32 cellular contexts compared by ENCODE assay signal in genomic region chr12:50988051-50988450, GRCh38. TPM values are rescaled to one million over a fixed set of nuclear protein-coding genes. Genes with fewer than 3 reads are reported as not detected.
DNase-seq lines count a peak whose midpoint lies in the region; ATAC-seq, FAIRE-seq and TF ChIP-seq lines count a peak whose summit lies in the region.
"Had no signal": no experiment of that assay in that cellular context is flagged by ENCODE, and none has a peak within 500 bp of the region (broad histone marks: within the 10 kb centered on the region; RNA-seq: fewer than 3 reads in every experiment).

No MANE protein-coding gene starts in this region.

- no peak overlapping the region for H4K91ac ChIP-seq in mesenchymal stem cell (ENCODE audit: low read length)

- TF ChIP-seq CTCF in AG10803 (conservative IDR thresholded peaks at IDR 0.05; ENCODE audit: low read length), result no peak
- no peak for TF ChIP-seq CTCF in astrocyte (IDR thresholded peaks at IDR 0.05; ENCODE audit: insufficient read depth, low read depth, low read length)

- ATAC-seq in HG03565 (IDR thresholded peaks at IDR 0.05; ENCODE audit: unreplicated experiment), result no peak
- ATAC-seq in HG03442 (IDR thresholded peaks at IDR 0.05; ENCODE audit: unreplicated experiment), result no peak
- no peak for ATAC-seq in GM21447 (IDR thresholded peaks at IDR 0.05; ENCODE audit: unreplicated experiment)
- ATAC-seq: activated CD4-positive, alpha-beta T cell treated with anti-CD3 and anti-CD28 coated beads for 36 hours; gastroesophageal sphincter; GM12878 had no signal

- no peak overlapping the region for H3K27ac Mint-ChIP-seq in astrocyte (ENCODE audit: unreplicated experiment)

- H2BK12ac ChIP-seq in mesenchymal stem cell (ENCODE audit: low read length in 2 of 2), result no peak overlapping the region

- no peak overlapping the region for H4K8ac ChIP-seq in mesenchymal stem cell (ENCODE audit: low read length)

- H3K18ac ChIP-seq in mesenchymal stem cell (ENCODE audit: low read depth in 1 of 2, low read length in 2 of 2), result no peak overlapping the region

- H3K14ac ChIP-seq in mesenchymal stem cell (ENCODE audit: low read length in 2 of 2), result no peak overlapping the region

- H2AFZ ChIP-seq in astrocyte (ENCODE audit: low read depth, low read length), result no peak overlapping the region
- no peak overlapping the region for H2AFZ ChIP-seq in mesenchymal stem cell (ENCODE audit: low read depth, low read length)

- H3K4me1 Mint-ChIP-seq in astrocyte (ENCODE audit: low read depth, unreplicated experiment), result peaks cover 24% of the 10 kb centered on the region

- H3K4me3 ChIP-seq in AG10803 (ENCODE audit: low read length) (no peak overlapping the region), astrocyte (ENCODE audit: insufficient read depth, low read depth, low read length) (no peak overlapping the region), mesenchymal stem cell (ENCODE audit: insufficient read depth in 1 of 2, low read depth in 1 of 2, low read length in 2 of 2) (no peak overlapping the region)
- H3K4me3 ChIP-seq: A549, gastroesophageal sphincter, GM12878, left ventricle myocardium inferior, skin epidermis, stomach, tibial artery had no signal

- no peak overlapping the region for H2AK5ac ChIP-seq in mesenchymal stem cell (ENCODE audit: low read length, severe bottlenecking)

- no peak overlapping the region for H3K27ac ChIP-seq in astrocyte (ENCODE audit: low read depth, low read length)
- H3K27ac ChIP-seq in mesenchymal stem cell (ENCODE audit: low read length, poor library complexity, severe bottlenecking), result no peak overlapping the region
- H3K27ac ChIP-seq: A549, RWPE1 had no signal

- H3K4ac ChIP-seq in mesenchymal stem cell (ENCODE audit: low read depth in 1 of 2, low read length in 2 of 2), result no peak overlapping the region

- H3K79me2 ChIP-seq in astrocyte (ENCODE audit: insufficient read depth, low read length), result no peaks in the 10 kb centered on the region

- FAIRE-seq in astrocyte (lab: Jason Lieb, UNC), result peak; percentile 9
- FAIRE-seq: A549, colon, GM12878 had no signal

- H3K9me3 ChIP-seq in astrocyte (ENCODE audit: insufficient read depth, low read depth, low read length) (no peaks in the 10 kb centered on the region), mesenchymal stem cell (ENCODE audit: control insufficient read depth, low read length) (no peaks in the 10 kb centered on the region)
- H3K9me3 ChIP-seq: A549, BE2C, gastroesophageal sphincter, left ventricle myocardium inferior, SK-N-SH, stomach, tibial artery had no signal

- H3K4me2 ChIP-seq in astrocyte (ENCODE audit: low read length) (no peak overlapping the region), mesenchymal stem cell (ENCODE audit: low read length, poor library complexity, severe bottlenecking) (no peak overlapping the region)
- H3K4me2 ChIP-seq: A549, SK-N-SH had no signal

- H2BK5ac ChIP-seq in mesenchymal stem cell (ENCODE audit: low read depth, low read length, poor library complexity, severe bottlenecking), result no peak overlapping the region

- DNase-seq in AG10803 (ENCODE audit: low read depth) (peak; percentile 45), HCEC 1CT (peak; percentile 44), astrocyte (ENCODE audit: low read depth) (peak; percentile 10), mesenchymal stem cell (no peak), SHP77 (lab: John Stamatoyannopoulos, UW) (no peak)
- DNase-seq: activated CD4-positive, alpha-beta T cell treated with anti-CD3 and anti-CD28 coated beads for 36 hours; activated naive CD4-positive, alpha-beta T cell; activated T-cell treated with anti-CD3 and anti-CD28 coated beads, Interleukin-2, amount 50 U/mL, for 1 hour; BE2C; effector CD8-positive, alpha-beta T cell; erythroblast; hypothalamus; Kasumi-1; left ventricle myocardium inferior; NCI-H1694; occipital lobe; SK-N-SH; stomach; tibial artery had no signal

- no peak overlapping the region for H3K23ac ChIP-seq in mesenchymal stem cell (ENCODE audit: low read length in 2 of 2)

- H3K36me3 Mint-ChIP-seq in astrocyte (ENCODE audit: low read depth, unreplicated experiment), result peaks cover 17% of the 10 kb centered on the region

- H2BK15ac ChIP-seq in mesenchymal stem cell (ENCODE audit: low read depth, poor library complexity, severe bottlenecking), result no peak overlapping the region

- WGBS in mesenchymal stem cell, result 88% methylated on average over 5 of the region's 5 CpGs

- no peaks in the 10 kb centered on the region for H4K20me1 ChIP-seq in astrocyte (ENCODE audit: insufficient read depth, low read length)

- peaks cover 2% of the 10 kb centered on the region for H3K79me1 ChIP-seq in mesenchymal stem cell (replicated peaks; ENCODE audit: low read length, poor library complexity, severe bottlenecking)

- H2BK120ac ChIP-seq in mesenchymal stem cell (ENCODE audit: low read depth, low read length), result no peak overlapping the region

- no peaks in the 10 kb centered on the region for H3K27me3 ChIP-seq in astrocyte (ENCODE audit: insufficient read depth, low read length)
- no peaks in the 10 kb centered on the region for H3K27me3 ChIP-seq in mesenchymal stem cell (ENCODE audit: control insufficient read depth in 1 of 2, insufficient read depth in 1 of 2, low read length in 2 of 2)
- H3K27me3 ChIP-seq: BE2C, gastroesophageal sphincter, stomach, tibial artery had no signal

- peaks cover 10% of the 10 kb centered on the region for H3K4me1 ChIP-seq in astrocyte (ENCODE audit: insufficient read depth, low read length)
- H3K4me1 ChIP-seq in mesenchymal stem cell (ENCODE audit: control insufficient read depth, insufficient read depth, low read depth, low read length), result peaks cover 2% of the 10 kb centered on the region
- H3K4me1 ChIP-seq: A549 had no signal

- no peaks in the 10 kb centered on the region for H3K27me3 Mint-ChIP-seq in astrocyte (ENCODE audit: low read depth, unreplicated experiment)
- H3K27me3 Mint-ChIP-seq: activated CD4-positive, alpha-beta T cell treated with anti-CD3 and anti-CD28 coated beads for 36 hours had no signal

- no peaks in the 10 kb centered on the region for H3K9me3 Mint-ChIP-seq in astrocyte (ENCODE audit: unreplicated experiment)
- H3K9me3 Mint-ChIP-seq: T-helper 1 cell treated with Interleukin-12 subunit alpha and Interleukin-12 subunit beta and Interleukin-4 antibody, amounts not matched to agents 30 μg/mL and 1 μg/mL, for 36 hours had no signal

- H3K36me3 ChIP-seq in astrocyte (ENCODE audit: insufficient read depth, low read length) (peaks cover 16% of the 10 kb centered on the region), mesenchymal stem cell (ENCODE audit: control insufficient read depth in 1 of 2, insufficient read depth in 2 of 2, low read depth in 1 of 2, low read length in 2 of 2) (peaks cover 21 to 44% of the 10 kb centered on the region in 2 experiments)

- no peak overlapping the region for H3K9ac ChIP-seq in astrocyte (ENCODE audit: low read length)
- peak overlapping the region; percentile 89 for H3K9ac ChIP-seq in mesenchymal stem cell (ENCODE audit: low read length)
- H3K9ac ChIP-seq: SK-N-SH had no signal

- H3K4me3 Mint-ChIP-seq in astrocyte (ENCODE audit: unreplicated experiment), result no peak overlapping the region
- H3K4me3 Mint-ChIP-seq: activated CD4-positive, alpha-beta T cell treated with anti-CD3 and anti-CD28 coated beads for 36 hours; T-helper 1 cell treated with Interleukin-12 subunit alpha and Interleukin-12 subunit beta and Interleukin-4 antibody, amounts not matched to agents 30 μg/mL and 1 μg/mL, for 36 hours had no signal

RNA-seq across cellular contexts. Expression of gene HIGD1C, which starts 35.7 kb away (rescaled TPM):
- not detected in 2 replicates for total RNA-seq in astrocyte
- not detected for polyA plus RNA-seq in mesenchymal stem cell (2013, experiment 1 of 2)
- polyA plus RNA-seq in mesenchymal stem cell (2013, experiment 2 of 2), result not detected
- total RNA-seq: activated CD4-positive, alpha-beta T cell treated with anti-CD3 and anti-CD28 coated beads for 36 hours; activated CD8-positive, alpha-beta memory T cell treated with anti-CD3 and anti-CD28 coated beads for 36 hours; gastroesophageal sphincter; GM12878; HepG2; left ventricle myocardium inferior; NCI-H460; occipital lobe; stomach had no signal
- polyA plus RNA-seq: A549, GM12878, HepG2, SK-N-SH, stomach had no signal

RNA-seq across cellular contexts. Expression of gene SLC11A2, which starts 38.1 kb away (rescaled TPM):
- total RNA-seq in astrocyte, result 35.5 and 40.0 TPM in 2 replicates
- polyA plus RNA-seq in mesenchymal stem cell (2013, experiment 1 of 2), result 20.4 TPM
- polyA plus RNA-seq in mesenchymal stem cell (2013, experiment 2 of 2), result 19.7 TPM

Comparison
In these comparisons a context has a peak if more than half of its experiments do, and no peak if none do; other contexts are left out.
1. DNase-seq: peak in AG10803 (single experiment), HCEC 1CT (single experiment) and astrocyte (single experiment); none in mesenchymal stem cell (single experiment) and SHP77 (0 of 2).